In genomic region chr10:68423522-68423921, GRCh38 we compare ENCODE assay signal across 14 cellular contexts. TPM values are rescaled to one million over a fixed set of nuclear protein-coding genes. Genes with fewer than 3 reads are reported as not detected.
DNase-seq lines count a peak whose midpoint lies in the region; TF ChIP-seq lines count a peak whose summit lies in the region.
"Had no signal": no experiment of that assay in that cellular context is flagged by ENCODE, and none has a peak within 500 bp of the region (broad histone marks: within the 10 kb centered on the region; RNA-seq: fewer than 3 reads in every experiment).

No MANE protein-coding gene starts in this region.

- peaks cover 9 to 17% of the 10 kb centered on the region in 2 donors for H3K4me1 Mint-ChIP-seq in immature natural killer cell
- H3K4me1 Mint-ChIP-seq: naive B cell had no signal

- no peaks in the 10 kb centered on the region for H3K4me1 ChIP-seq in breast epithelium

- H3K27ac ChIP-seq in breast epithelium, result no peak overlapping the region
- H3K27ac ChIP-seq: SK-N-MC, skin epidermis, thoracic aorta had no signal

- TF ChIP-seq CTCF in breast epithelium (IDR thresholded peaks at IDR 0.05), result no peak

- no peak for TF ChIP-seq POLR2A in breast epithelium (IDR thresholded peaks at IDR 0.05)

- peak; percentile 1 for DNase-seq in activated CD4-positive, CD25-positive, alpha-beta regulatory T cell treated with anti-CD3 and anti-CD28 coated beads, Interleukin-2, amount 50 U/mL, for 16 hours (ENCODE audit: low read depth, low spot score)
- DNase-seq in activated CD4-positive, CD25-positive, alpha-beta regulatory T cell (lab: John Stamatoyannopoulos, UW), result no peak
- DNase-seq in activated T-cell treated with anti-CD3 and anti-CD28 coated beads for 48 hours (ENCODE audit: low read depth) (peak; percentile 19), immature natural killer cell (peak; percentile 34 to 49 (median 47)), NCI-H2107 (lab: John Stamatoyannopoulos, UW) (no peak), SIG-M5 treated with dmso at 0.1 percent for 504 hours (lab: John Stamatoyannopoulos, UW; ENCODE audit: unreplicated experiment) (no peak), breast epithelium (ENCODE audit: low spot score in 2 of 2) (no peak)
- peak; percentile 27 to 34 for DNase-seq in stimulated activated CD8-positive, alpha-beta memory T cell treated with anti-CD3 and anti-CD28 coated beads, Interleukin-7, amount 100 ng/mL, for 4 hours (ENCODE audit: low read depth in 2 of 2)
- DNase-seq: 8988T, naive B cell, NCI-H1048 had no signal

- H3K9me3 Mint-ChIP-seq in immature natural killer cell, result no peaks in the 10 kb centered on the region
- H3K9me3 Mint-ChIP-seq: naive B cell had no signal

- no peaks in the 10 kb centered on the region for H3K9me3 ChIP-seq in breast epithelium
- H3K9me3 ChIP-seq: thoracic aorta had no signal

- peaks cover 4 to 18% (median 9%) of the 10 kb centered on the region in 3 donors for H3K36me3 Mint-ChIP-seq in immature natural killer cell
- H3K36me3 Mint-ChIP-seq: naive B cell had no signal

- no peaks in the 10 kb centered on the region for H3K27me3 ChIP-seq in breast epithelium

- H3K36me3 ChIP-seq in breast epithelium, result no peaks in the 10 kb centered on the region
- H3K36me3 ChIP-seq: thoracic aorta had no signal

- H3K27me3 Mint-ChIP-seq in immature natural killer cell (ENCODE audit: low read depth in 3 of 3), result peaks cover 0 to 3% (median 2%) of the 10 kb centered on the region in 3 donors
- H3K27me3 Mint-ChIP-seq: naive B cell had no signal

- no peak overlapping the region for H3K4me3 ChIP-seq in breast epithelium
- H3K4me3 ChIP-seq: SK-N-MC, skin epidermis, thoracic aorta had no signal

- intact Hi-C loops in breast epithelium (cut with DNase I; ENCODE audit: low total_unique reads), result no loop called here

- H3K4me3 Mint-ChIP-seq in immature natural killer cell, result peak overlapping the region in 2 of 5 donors; percentile 61 to 65
- H3K4me3 Mint-ChIP-seq: naive B cell had no signal

- H3K27ac Mint-ChIP-seq in immature natural killer cell, result peak overlapping the region in 5 of 6 donors; percentile 55 to 79 (median 72)

RNA-seq across cellular contexts. Expression of gene RUFY2, which starts 16.4 kb away (rescaled TPM):
- polyA plus RNA-seq in immature natural killer cell, result 1 to 10 TPM; 3.3 to 8.2 (median 5.5) TPM
- 10 to 100 TPM; 20.5 to 47.0 (median 31.1) TPM for total RNA-seq in breast epithelium

RNA-seq across cellular contexts. Expression of gene DNA2, which starts 48.3 kb away (rescaled TPM):
- under 1 TPM in 2 of 3 donors, not detected in 1; 0.21 to 0.94 TPM for polyA plus RNA-seq in immature natural killer cell
- total RNA-seq in breast epithelium, result 1 to 10 TPM; 2.8 to 6.6 (median 3.4) TPM

Comparison
In these comparisons a context has a peak if more than half of its experiments do, and no peak if none do; other contexts are left out.
1. DNase-seq: peak in activated CD4-positive, CD25-positive, alpha-beta regulatory T cell treated with anti-CD3 and anti-CD28 coated beads, Interleukin-2, amount 50 U/mL, for 16 hours (single experiment), activated T-cell treated with anti-CD3 and anti-CD28 coated beads for 48 hours (single experiment), immature natural killer cell (3 of 3) and stimulated activated CD8-positive, alpha-beta memory T cell treated with anti-CD3 and anti-CD28 coated beads, Interleukin-7, amount 100 ng/mL, for 4 hours (2 of 2); none in activated CD4-positive, CD25-positive, alpha-beta regulatory T cell (0 of 4), NCI-H2107 (single experiment), SIG-M5 treated with dmso at 0.1 percent for 504 hours (single experiment) and breast epithelium (0 of 2).